In the genomic region with DNA sequence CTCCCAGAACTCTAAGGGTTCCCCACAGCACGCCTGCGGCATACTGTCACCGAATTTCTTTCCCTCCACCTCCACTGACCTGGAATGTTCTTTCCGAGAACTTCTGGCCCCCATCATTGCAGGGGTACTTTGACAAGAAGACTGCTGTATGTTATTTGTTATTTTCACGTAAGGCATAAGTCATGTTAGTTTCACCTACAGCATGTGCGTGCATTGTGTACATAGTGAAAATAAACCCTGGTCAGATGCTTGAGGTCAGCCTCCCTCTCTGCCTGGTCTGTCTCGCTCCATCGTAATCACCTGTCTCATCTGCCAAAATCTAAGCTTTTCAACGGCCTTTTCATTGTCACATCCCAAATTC, we compare ENCODE assay signal across 1 cellular context.
A peak's percentile ranks its signal among the peaks of the same experiment; 100 is the strongest.
TF ChIP-seq lines count a peak whose summit lies in the region.

No MANE protein-coding gene starts in this region.

TF ChIP-seq in HepG2, 621 proteins besides CTCF, POLR2A, EP300 and RAD21 (continues in another document):
- TF ChIP-seq, protein P1, sequence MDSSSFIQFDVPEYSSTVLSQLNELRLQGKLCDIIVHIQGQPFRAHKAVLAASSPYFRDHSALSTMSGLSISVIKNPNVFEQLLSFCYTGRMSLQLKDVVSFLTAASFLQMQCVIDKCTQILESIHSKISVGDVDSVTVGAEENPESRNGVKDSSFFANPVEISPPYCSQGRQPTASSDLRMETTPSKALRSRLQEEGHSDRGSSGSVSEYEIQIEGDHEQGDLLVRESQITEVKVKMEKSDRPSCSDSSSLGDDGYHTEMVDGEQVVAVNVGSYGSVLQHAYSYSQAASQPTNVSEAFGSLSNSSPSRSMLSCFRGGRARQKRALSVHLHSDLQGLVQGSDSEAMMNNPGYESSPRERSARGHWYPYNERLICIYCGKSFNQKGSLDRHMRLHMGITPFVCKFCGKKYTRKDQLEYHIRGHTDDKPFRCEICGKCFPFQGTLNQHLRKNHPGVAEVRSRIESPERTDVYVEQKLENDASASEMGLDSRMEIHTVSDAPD (CRISPR knock-in tag; IDR thresholded peaks at IDR 0.05) = peak; percentile 3; the same call in 1 of the 2 replicates
- TF ChIP-seq ZNF549 (CRISPR knock-in tag; IDR thresholded peaks at IDR 0.05) (no peak), GFI1 (CRISPR knock-in tag; IDR thresholded peaks at IDR 0.05; ENCODE audit: borderline replicate concordance) (no peak), GATA4 (IDR thresholded peaks at IDR 0.05; ENCODE audit: borderline replicate concordance, low read depth) (no peak), ARNT2 (CRISPR knock-in tag; IDR thresholded peaks at IDR 0.05; ENCODE audit: low read depth) (0 out of 2 replicates have a peak, but pooled peaks have one; percentile 32), SP2 (CRISPR knock-in tag; IDR thresholded peaks at IDR 0.05) (no peak), NFE2L2 (IDR thresholded peaks at IDR 0.05; ENCODE audit: low read length) (no peak), MAX (IDR thresholded peaks at IDR 0.05) (peak; percentile 51), ZNF274 (CRISPR knock-in tag; IDR thresholded peaks at IDR 0.05) (no peak), MED13 (CRISPR knock-in tag; IDR thresholded peaks at IDR 0.05) (no peak), ARID2 (CRISPR knock-in tag; IDR thresholded peaks at IDR 0.05; ENCODE audit: borderline replicate concordance) (no peak), ZNF747 (CRISPR knock-in tag; IDR thresholded peaks at IDR 0.05; ENCODE audit: borderline replicate concordance) (no peak), ATF4 (CRISPR knock-in tag; IDR thresholded peaks at IDR 0.05) (peak in 1 of 2 experiments; percentile 39; a peak in 1 of 4 replicates), FOXJ3 (CRISPR knock-in tag; IDR thresholded peaks at IDR 0.05; ENCODE audit: borderline replicate concordance) (no peak), ZNF644 (CRISPR knock-in tag; IDR thresholded peaks at IDR 0.05; ENCODE audit: low read depth) (no peak), POLR2AphosphoS2 (IDR thresholded peaks at IDR 0.05; ENCODE audit: low read depth, low read length) (no peak), ZSCAN29 (CRISPR knock-in tag; conservative IDR thresholded peaks at IDR 0.05) (0 out of 2 replicates have a peak, but pooled peaks have one; percentile 10), ZNF558 (CRISPR knock-in tag; IDR thresholded peaks at IDR 0.05; ENCODE audit: borderline replicate concordance) (no peak), STAT6 (CRISPR knock-in tag; IDR thresholded peaks at IDR 0.05; ENCODE audit: borderline replicate concordance) (0 out of 2 replicates have a peak, but pooled peaks have one; percentile 48), HNF1A (IDR thresholded peaks at IDR 0.05; ENCODE audit: low read depth) (no peak), HNF1A (CRISPR knock-in tag; IDR thresholded peaks at IDR 0.05; ENCODE audit: borderline replicate concordance) (peak; percentile 13; the same call in 1 of the 2 replicates), FOXA3 (CRISPR knock-in tag; IDR thresholded peaks at IDR 0.05) (0 out of 2 replicates have a peak, but pooled peaks have one; percentile 3), ATM (IDR thresholded peaks at IDR 0.05; ENCODE audit: borderline replicate concordance) (no peak), NONO (IDR thresholded peaks at IDR 0.05) (no peak), NONO (CRISPR knock-in tag; conservative IDR thresholded peaks at IDR 0.05) (peak; percentile 21; the same call in 1 of the 2 replicates), ZBTB10 (CRISPR knock-in tag; IDR thresholded peaks at IDR 0.05; ENCODE audit: borderline replicate concordance) (no peak), ZMAT5 (CRISPR knock-in tag; IDR thresholded peaks at IDR 0.05; ENCODE audit: borderline replicate concordance, low read depth) (no peak), JUNB (CRISPR knock-in tag; IDR thresholded peaks at IDR 0.05; ENCODE audit: borderline replicate concordance) (0 out of 2 replicates have a peak, but pooled peaks have one; percentile 23), ZNF724P (CRISPR knock-in tag; IDR thresholded peaks at IDR 0.05; ENCODE audit: borderline replicate concordance) (no peak), NCOR1 (IDR thresholded peaks at IDR 0.05; ENCODE audit: borderline replicate concordance, low read length) (0 out of 2 replicates have a peak, but pooled peaks have one; percentile 17), HOXA7 (CRISPR knock-in tag; IDR thresholded peaks at IDR 0.05) (0 out of 2 replicates have a peak, but pooled peaks have one; percentile 62), TFDP1 (CRISPR knock-in tag; IDR thresholded peaks at IDR 0.05; ENCODE audit: borderline replicate concordance) (peak; percentile 33; the same call in 1 of the 2 replicates), ZNF775 (CRISPR knock-in tag; IDR thresholded peaks at IDR 0.05; ENCODE audit: borderline replicate concordance) (0 out of 2 replicates have a peak, but pooled peaks have one; percentile 11), SOX6 (IDR thresholded peaks at IDR 0.05) (no peak), SOX6 (CRISPR knock-in tag; IDR thresholded peaks at IDR 0.05) (peak; percentile 48; the same call in 1 of the 2 replicates)
- TF ChIP-seq, protein P2, sequence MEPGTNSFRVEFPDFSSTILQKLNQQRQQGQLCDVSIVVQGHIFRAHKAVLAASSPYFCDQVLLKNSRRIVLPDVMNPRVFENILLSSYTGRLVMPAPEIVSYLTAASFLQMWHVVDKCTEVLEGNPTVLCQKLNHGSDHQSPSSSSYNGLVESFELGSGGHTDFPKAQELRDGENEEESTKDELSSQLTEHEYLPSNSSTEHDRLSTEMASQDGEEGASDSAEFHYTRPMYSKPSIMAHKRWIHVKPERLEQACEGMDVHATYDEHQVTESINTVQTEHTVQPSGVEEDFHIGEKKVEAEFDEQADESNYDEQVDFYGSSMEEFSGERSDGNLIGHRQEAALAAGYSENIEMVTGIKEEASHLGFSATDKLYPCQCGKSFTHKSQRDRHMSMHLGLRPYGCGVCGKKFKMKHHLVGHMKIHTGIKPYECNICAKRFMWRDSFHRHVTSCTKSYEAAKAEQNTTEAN (CRISPR knock-in tag; conservative IDR thresholded peaks at IDR 0.05) = no peak
- TF ChIP-seq, protein P3, sequence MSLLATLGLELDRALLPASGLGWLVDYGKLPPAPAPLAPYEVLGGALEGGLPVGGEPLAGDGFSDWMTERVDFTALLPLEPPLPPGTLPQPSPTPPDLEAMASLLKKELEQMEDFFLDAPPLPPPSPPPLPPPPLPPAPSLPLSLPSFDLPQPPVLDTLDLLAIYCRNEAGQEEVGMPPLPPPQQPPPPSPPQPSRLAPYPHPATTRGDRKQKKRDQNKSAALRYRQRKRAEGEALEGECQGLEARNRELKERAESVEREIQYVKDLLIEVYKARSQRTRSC (CRISPR knock-in tag; IDR thresholded peaks at IDR 0.05; ENCODE audit: low read depth) = 0 out of 2 replicates have a peak, but pooled peaks have one; percentile 44
- TF ChIP-seq, protein P4, sequence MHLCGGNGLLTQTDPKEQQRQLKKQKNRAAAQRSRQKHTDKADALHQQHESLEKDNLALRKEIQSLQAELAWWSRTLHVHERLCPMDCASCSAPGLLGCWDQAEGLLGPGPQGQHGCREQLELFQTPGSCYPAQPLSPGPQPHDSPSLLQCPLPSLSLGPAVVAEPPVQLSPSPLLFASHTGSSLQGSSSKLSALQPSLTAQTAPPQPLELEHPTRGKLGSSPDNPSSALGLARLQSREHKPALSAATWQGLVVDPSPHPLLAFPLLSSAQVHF (CRISPR knock-in tag; IDR thresholded peaks at IDR 0.05) = 0 out of 2 replicates have a peak, but pooled peaks have one; percentile 49
